7 cellular contexts compared by ENCODE assay signal in the genomic region with DNA sequence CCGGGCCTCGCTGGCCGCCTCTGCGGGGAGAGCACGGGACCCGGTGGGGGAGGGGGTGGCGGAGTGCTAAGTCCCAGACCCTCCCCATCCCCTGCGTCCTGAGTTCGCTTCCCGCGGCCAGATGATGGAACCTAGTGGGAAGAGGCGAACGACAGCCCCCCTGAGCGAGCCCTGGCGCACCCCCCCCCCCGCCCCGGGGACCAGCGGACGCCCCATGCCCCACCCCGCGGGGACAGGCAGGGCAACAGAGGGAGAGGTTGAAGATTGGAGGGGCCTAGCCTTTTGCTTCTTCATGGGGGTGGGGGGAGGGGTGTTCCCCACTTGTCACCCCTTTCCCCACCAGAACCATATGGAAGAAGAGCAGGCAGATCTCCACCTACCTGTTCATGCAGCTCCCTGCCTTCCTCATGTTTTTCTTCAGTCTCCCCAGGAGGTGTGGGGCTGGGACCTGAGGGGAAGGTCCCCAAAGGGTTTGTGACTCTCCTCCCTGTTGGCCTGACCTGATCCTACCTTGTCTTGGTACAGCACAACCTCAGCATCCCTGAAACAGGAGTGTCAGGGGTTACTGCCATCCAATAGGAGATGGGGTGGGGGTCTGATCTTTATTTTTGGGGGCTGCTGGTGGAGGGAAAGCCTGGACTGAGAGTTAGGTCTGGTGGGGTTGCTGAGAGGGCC. TPM values are rescaled to one million over a fixed set of nuclear protein-coding genes. Genes with fewer than 3 reads are reported as not detected.
DNase-seq lines count a peak whose midpoint lies in the region; ATAC-seq and TF ChIP-seq lines count a peak whose summit lies in the region.

No MANE protein-coding gene starts in this region.

- WGBS in body of pancreas, 2 donors = 0% methylated on average over 20 of the region's 21 CpGs; no CpG with 5 or more reads in 1 of the 2 donors
- 0 to 1% methylated on average over 13 to 21 of the region's 21 CpGs for WGBS in aorta, 2 donors

- H3K4me1 ChIP-seq in body of pancreas (peaks cover 28% of the 10 kb centered on the region), lower lobe of right lung (peaks cover 17% of the 10 kb centered on the region), aorta (ENCODE audit: control insufficient read depth in 1 of 2, insufficient read depth in 2 of 2, low read length in 2 of 2) (peaks cover 0 to 5% of the 10 kb centered on the region in 2 donors)

- H3K9me3 ChIP-seq in body of pancreas = no peaks in the 10 kb centered on the region
- no peaks in the 10 kb centered on the region for H3K9me3 ChIP-seq in lower lobe of right lung
- H3K9me3 ChIP-seq in aorta (ENCODE audit: control insufficient read depth, low read length) = no peaks in the 10 kb centered on the region

- TF ChIP-seq CTCF in body of pancreas (IDR thresholded peaks at IDR 0.05) = no peak
- TF ChIP-seq CTCF in lower lobe of right lung (IDR thresholded peaks at IDR 0.05) = no peak

- intact Hi-C loops in body of pancreas (cut with DNase I) (no loop called here), lower lobe of right lung (cut with DNase I) (no loop called here), aorta (cut with DNase I) (loop anchor here in 1 of 2 donors (5.0 kb wide), 1 partner anchor 116 kb away; no protein-coding TSS in a partner anchor)

- ATAC-seq in GM19043 (IDR thresholded peaks at IDR 0.05; ENCODE audit: low read depth, unreplicated experiment) = peak; percentile 13
- peak; percentile 3 for ATAC-seq in HG03571 (IDR thresholded peaks at IDR 0.05; ENCODE audit: unreplicated experiment)
- no peak for ATAC-seq in body of pancreas
- peak in 1 of 2 donors; percentile 3 for ATAC-seq in lower lobe of right lung
- ATAC-seq in aorta (ENCODE audit: low FRiP score) = no peak
- no peak for ATAC-seq in HG03342 (IDR thresholded peaks at IDR 0.05; ENCODE audit: unreplicated experiment)

- H3K27ac ChIP-seq in body of pancreas (peak overlapping the region; percentile 93 to 99 (median 96)), lower lobe of right lung (peak overlapping the region; percentile 99), aorta (ENCODE audit: low read depth in 1 of 2, low read length in 2 of 2) (peak overlapping the region; percentile 20 to 93)

- H3K36me3 ChIP-seq in body of pancreas (replicated peaks in 1 of 2; ENCODE audit: insufficient read depth in 1 of 2, low read depth in 2 of 2) (peaks cover 0 to 3% of the 10 kb centered on the region in 2 donors), lower lobe of right lung (peaks cover 26% of the 10 kb centered on the region), aorta (ENCODE audit: control insufficient read depth in 1 of 2, insufficient read depth in 2 of 2, low read length in 1 of 2) (peaks cover 0 to 1% of the 10 kb centered on the region in 2 donors)

- H3K4me3 ChIP-seq in body of pancreas (peak overlapping the region; percentile 82 to 85), lower lobe of right lung (peak overlapping the region; percentile 89), aorta (ENCODE audit: low read length in 2 of 2) (peak overlapping the region; percentile 79 to 83)

- TF ChIP-seq POLR2A in body of pancreas (IDR thresholded peaks at IDR 0.05) = no peak

- DNase-seq in body of pancreas (no peak), lower lobe of right lung (no peak), aorta (no peak)
- DNase-seq in stimulated activated CD4-positive, alpha-beta T cell treated with anti-CD3 and anti-CD28 coated beads, Interleukin-4, amount 100 ng/mL, for 1 hour = no peak

- H3K27me3 ChIP-seq in body of pancreas (no peaks in the 10 kb centered on the region), lower lobe of right lung (ENCODE audit: low read depth) (no peaks in the 10 kb centered on the region), aorta (ENCODE audit: control insufficient read depth in 1 of 2, insufficient read depth in 2 of 2, low read length in 1 of 2) (no peaks in the 10 kb centered on the region)

RNA-seq across cellular contexts. Expression of gene FAM53C, which starts 0.5 kb away (rescaled TPM):
- total RNA-seq in body of pancreas (10 to 100 TPM; 12.5 to 33.7 TPM), lower lobe of right lung (23.3 TPM), aorta (10 to 100 TPM; 25.8 to 26.7 TPM)
- polyA plus RNA-seq in aorta = 10 to 100 TPM in 1 of 2 donors, 1 to 10 TPM in 1; 9.9 to 14.7 TPM

RNA-seq across cellular contexts. Expression of gene CDC25C, which starts 6.9 kb away (rescaled TPM):
- total RNA-seq in body of pancreas = not detected
- total RNA-seq in lower lobe of right lung = 0.47 TPM
- not detected for total RNA-seq in aorta
- under 1 TPM in 1 of 2 donors, not detected in 1; 0.38 TPM for polyA plus RNA-seq in aorta

RNA-seq across cellular contexts. Expression of gene KDM3B, which starts 13.9 kb away (rescaled TPM):
- total RNA-seq in body of pancreas = 10 to 100 TPM; 29.7 to 42.3 TPM
- 67.1 TPM for total RNA-seq in lower lobe of right lung
- 10 to 100 TPM; 55.9 to 66.0 TPM for total RNA-seq in aorta
- 10 to 100 TPM; 17.4 to 27.2 TPM for polyA plus RNA-seq in aorta

Comparison
In these comparisons a context has a peak if more than half of its experiments do, and no peak if none do; other contexts are left out.
1. ATAC-seq: peak in GM19043 (single experiment) and HG03571 (single experiment); none in body of pancreas (single experiment), aorta (single experiment) and HG03342 (single experiment).
2. Peak in every context shown above with its lines, with median percentiles within 50 percentile points of each other: H3K27ac ChIP-seq and H3K4me3 ChIP-seq.